Comparison of ENCODE assay signal across 18 cellular contexts in genomic region chr21:36591326-36591970, GRCh38.
"Had no signal": no experiment of that assay in that cellular context is flagged by ENCODE, and none has a peak within 500 bp of the region (broad histone marks: within the 10 kb centered on the region; RNA-seq: fewer than 3 reads in every experiment).

No MANE protein-coding gene starts in this region.

- H3K27me3 Mint-ChIP-seq: activated naive CD4-positive, alpha-beta T cell treated with anti-CD3 and anti-CD28 coated beads, Interleukin-2, amount 50 U/mL, for 24 hours had no signal

- H3K4me1 ChIP-seq: breast epithelium had no signal

- H3K4me2 ChIP-seq: PC-9 had no signal

- H3K27ac Mint-ChIP-seq: activated CD4-positive, alpha-beta memory T cell treated with anti-CD3 and anti-CD28 coated beads, Interleukin-2, amount 10 ng/mL, durations not matched to agents 7 days and 5 days; activated CD4-positive, alpha-beta T cell treated with anti-CD3 and anti-CD28 coated beads for 36 hours; activated naive CD4-positive, alpha-beta T cell treated with anti-CD3 and anti-CD28 coated beads, Interleukin-2, amount 50 U/mL, for 24 hours; activated T-cell treated with anti-CD3 and anti-CD28 coated beads, Interleukin-2, amount 50 U/mL, for 72 hours; activated T-helper 2 cell treated with anti-CD3 and anti-CD28 coated beads, Interferon-gamma antibody, Interleukin-2, Interleukin-4, amounts not matched to agents 10 μg/mL and 5 μg/mL and 100 μg/mL, durations not matched to agents 14 hours and 24 hours and 36 hours had no signal

- ATAC-seq: activated CD4-positive, alpha-beta T cell treated with anti-CD3 and anti-CD28 coated beads for 36 hours; activated T-cell treated with anti-CD3 and anti-CD28 coated beads, Interleukin-2, amount 50 U/mL, for 72 hours had no signal

- H3K9me3 ChIP-seq: breast epithelium had no signal

- H3K36me3 Mint-ChIP-seq: activated naive CD4-positive, alpha-beta T cell treated with anti-CD3 and anti-CD28 coated beads, Interleukin-2, amount 50 U/mL, for 24 hours had no signal

- H3K4me1 Mint-ChIP-seq: activated CD4-positive, alpha-beta memory T cell treated with anti-CD3 and anti-CD28 coated beads, Interleukin-2, amount 10 ng/mL, durations not matched to agents 7 days and 5 days; activated CD4-positive, alpha-beta T cell treated with anti-CD3 and anti-CD28 coated beads for 36 hours; activated naive CD4-positive, alpha-beta T cell treated with anti-CD3 and anti-CD28 coated beads, Interleukin-2, amount 50 U/mL, for 24 hours had no signal

- H3K9me3 Mint-ChIP-seq: activated CD4-positive, alpha-beta memory T cell treated with anti-CD3 and anti-CD28 coated beads, Interleukin-2, amount 10 ng/mL, durations not matched to agents 7 days and 5 days; activated naive CD4-positive, alpha-beta T cell treated with anti-CD3 and anti-CD28 coated beads, Interleukin-2, amount 50 U/mL, for 24 hours; activated T-cell treated with anti-CD3 and anti-CD28 coated beads, Interleukin-2, amount 50 U/mL, for 72 hours; activated T-helper 2 cell treated with anti-CD3 and anti-CD28 coated beads, Interferon-gamma antibody, Interleukin-2, Interleukin-4, amounts not matched to agents 10 μg/mL and 5 μg/mL and 100 μg/mL, durations not matched to agents 14 hours and 24 hours and 36 hours had no signal

- DNase-seq: activated CD4-positive, alpha-beta memory T cell treated with anti-CD3 and anti-CD28 coated beads, Interleukin-2, amount 10 ng/mL, durations not matched to agents 7 days and 5 days; activated CD4-positive, alpha-beta T cell treated with anti-CD3 and anti-CD28 coated beads for 36 hours; activated CD4-positive, alpha-beta T cell treated with anti-CD3 and anti-CD28 coated beads, Interleukin-2, amount 50 U/mL, for 1 hour; activated T-cell treated with anti-CD3 and anti-CD28 coated beads for 4 hours; activated T-cell treated with anti-CD3 and anti-CD28 coated beads, Interleukin-2, amount 50 U/mL, for 72 hours; aorta; Kasumi-1; KBM-7; NCI-H1048; NCI-H1930; NCI-H510A treated with DMSO at 0.1 percent for 48 hours; PC-9; T-helper 1 cell had no signal

- H3K4me3 ChIP-seq: breast epithelium, PC-9, SK-N-MC had no signal

- H2AFZ ChIP-seq: PC-9 had no signal

- H3K27ac ChIP-seq: breast epithelium, PC-9, SK-N-MC, VCaP had no signal

- H3K4me3 Mint-ChIP-seq: activated CD4-positive, alpha-beta memory T cell treated with anti-CD3 and anti-CD28 coated beads, Interleukin-2, amount 10 ng/mL, durations not matched to agents 7 days and 5 days; activated CD4-positive, alpha-beta T cell treated with anti-CD3 and anti-CD28 coated beads for 36 hours; activated naive CD4-positive, alpha-beta T cell treated with anti-CD3 and anti-CD28 coated beads, Interleukin-2, amount 50 U/mL, for 24 hours; activated T-cell treated with anti-CD3 and anti-CD28 coated beads, Interleukin-2, amount 50 U/mL, for 72 hours had no signal

- H3K36me3 ChIP-seq: breast epithelium had no signal
